ENCODE assay signal across 24 cellular contexts in the genomic region with DNA sequence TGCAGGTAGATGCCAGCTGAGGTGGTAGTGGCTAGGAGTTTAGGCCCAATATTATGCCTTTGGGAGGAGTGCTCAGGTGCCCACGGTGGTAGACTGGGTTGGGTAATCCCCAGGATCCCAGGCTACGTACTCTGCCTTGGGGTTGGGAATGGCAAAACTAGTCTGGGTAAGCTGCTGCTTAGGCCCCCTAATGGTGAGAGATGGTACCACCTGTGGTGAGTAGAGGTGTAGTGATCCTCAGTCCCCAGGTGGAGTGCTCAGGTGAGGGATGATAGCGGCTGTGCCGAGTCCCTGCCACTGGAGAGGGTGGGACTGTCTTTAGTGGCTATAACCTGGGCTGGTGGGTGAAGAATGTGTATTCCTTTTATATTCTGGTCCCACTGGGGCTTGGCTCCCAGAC.
DNase-seq lines count a peak whose midpoint lies in the region; ATAC-seq, FAIRE-seq and TF ChIP-seq lines count a peak whose summit lies in the region.
"Had no signal": no experiment of that assay in that cellular context is flagged by ENCODE, and none has a peak within 500 bp of the region (broad histone marks: within the 10 kb centered on the region; RNA-seq: fewer than 3 reads in every experiment).

No MANE protein-coding gene starts in this region.

- TF ChIP-seq CTCF in GM12873 (IDR thresholded peaks at IDR 0.05; ENCODE audit: insufficient read depth, low read depth, low read length, missing control alignments) (peak; percentile 45), bronchial epithelial cell (IDR thresholded peaks at IDR 0.05; ENCODE audit: insufficient read depth, low read length, severe bottlenecking) (peak; percentile 6), kidney epithelial cell (IDR thresholded peaks at IDR 0.05; ENCODE audit: insufficient read depth, low read length, poor library complexity, severe bottlenecking) (peak; percentile 5)

- in situ Hi-C loops in ACHN (cut with HindIII; ENCODE audit: low pct_ligation_motif_present, low pct_unique_long_range_greater_than_20kb, low sequenced_read_pairs), result no loop called here

- no peak overlapping the region for H3K4me3 ChIP-seq in bronchial epithelial cell (ENCODE audit: low read depth, low read length)
- no peak overlapping the region for H3K4me3 ChIP-seq in kidney epithelial cell (ENCODE audit: low read depth, low read length)
- H3K4me3 ChIP-seq: coronary artery, heart left ventricle, lower lobe of right lung, right atrium auricular region had no signal

- H3K36me3 ChIP-seq in bronchial epithelial cell (ENCODE audit: control insufficient read depth, insufficient read depth, low read length), result no peaks in the 10 kb centered on the region
- no peaks in the 10 kb centered on the region for H3K36me3 ChIP-seq in kidney epithelial cell (ENCODE audit: control insufficient read depth, insufficient read depth, low read length)
- H3K36me3 ChIP-seq: brain microvascular endothelial cell, heart left ventricle, lower lobe of right lung, right atrium auricular region had no signal

- DNase-seq in bronchial epithelial cell (ENCODE audit: low read depth) (no peak), kidney epithelial cell (ENCODE audit: low read depth) (no peak), GDM1 (lab: John Stamatoyannopoulos, UW) (no peak), D341Med (ENCODE audit: low spot score) (no peak), ACHN (no peak)
- DNase-seq: activated CD4-positive, alpha-beta T cell treated with anti-CD3 and anti-CD28 coated beads, Interleukin-2, amount 10 ng/mL, durations not matched to agents 24 days and 14 days; activated CD8-positive, alpha-beta memory T cell treated with anti-CD3 and anti-CD28 coated beads, Interleukin-2, amount 50 U/mL, for 48 hours; activated effector memory CD4-positive, alpha-beta T cell treated with anti-CD3 and anti-CD28 coated beads, Interleukin-2, amount 50 U/mL, for 16 hours; AML-193; brain microvascular endothelial cell; heart left ventricle; lower lobe of right lung; NCI-H1417; NCI-H524 treated with DMSO at 0.1 percent for 48 hours; nucleus accumbens had no signal

- ATAC-seq in HG03342 (IDR thresholded peaks at IDR 0.05; ENCODE audit: unreplicated experiment), result peak; percentile 72
- ATAC-seq in GM21619 (IDR thresholded peaks at IDR 0.05; ENCODE audit: unreplicated experiment), result no peak
- ATAC-seq: heart left ventricle, lower lobe of right lung had no signal

- no peak for FAIRE-seq in bronchial epithelial cell (lab: Jason Lieb, UNC)
- FAIRE-seq: GM19239, islet of Langerhans, TTC549, urothelium cell line had no signal

- H3K27me3 ChIP-seq in bronchial epithelial cell (ENCODE audit: control insufficient read depth, insufficient read depth, low read length) (no peaks in the 10 kb centered on the region), kidney epithelial cell (ENCODE audit: control insufficient read depth, insufficient read depth, low read length) (no peaks in the 10 kb centered on the region)
- H3K27me3 ChIP-seq: brain microvascular endothelial cell, heart left ventricle, right atrium auricular region had no signal
